9 cellular contexts compared by ENCODE assay signal in the genomic region with DNA sequence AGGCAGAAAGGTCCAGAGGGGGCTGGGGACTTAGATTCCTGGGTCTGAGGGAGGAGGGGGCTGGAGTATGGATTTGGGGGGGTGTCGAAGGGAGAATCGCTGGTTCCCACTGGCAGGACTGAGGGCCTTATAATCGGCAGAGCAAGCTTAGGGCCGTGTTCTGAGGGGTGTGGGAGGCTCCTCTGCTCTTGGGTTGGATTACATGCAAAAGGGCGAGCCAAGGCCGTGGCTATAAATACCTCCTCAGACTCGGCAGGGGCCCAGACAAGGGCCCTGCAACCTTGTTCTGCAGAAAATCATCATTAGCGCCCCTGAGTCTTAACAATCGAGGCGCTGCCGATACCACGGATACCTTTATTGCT. TPM values are rescaled to one million over a fixed set of nuclear protein-coding genes. Genes with fewer than 3 reads are reported as not detected.
A peak's percentile ranks its signal among the peaks of the same experiment; 100 is the strongest.
DNase-seq lines count a peak whose midpoint lies in the region; ATAC-seq and TF ChIP-seq lines count a peak whose summit lies in the region.
"Had no signal": no experiment of that assay in that cellular context is flagged by ENCODE, and none has a peak within 500 bp of the region (broad histone marks: within the 10 kb centered on the region; RNA-seq: fewer than 3 reads in every experiment).

No MANE protein-coding gene starts in this region.

- H3K9ac ChIP-seq in iPS-20b (ENCODE audit: low read depth, low read length): no peak overlapping the region

- POLR2A ChIA-PET in activated CD4-positive, alpha-beta T cell treated with anti-CD3 and anti-CD28 coated beads for 36 hours (lab: Charles Lee): interaction anchor here (0.6 kb wide), 1 partner anchor 775 kb away, joined by 3 read pairs; no protein-coding TSS in a partner anchor

- H3K4me1 Mint-ChIP-seq in activated CD4-positive, alpha-beta T cell treated with anti-CD3 and anti-CD28 coated beads for 36 hours: peaks cover 10% of the 10 kb centered on the region
- peaks cover 18% of the 10 kb centered on the region for H3K4me1 Mint-ChIP-seq in activated T-helper 1 cell treated with anti-CD3 and anti-CD28 coated beads, Interleukin-12 subunit alpha, Interleukin-12 subunit beta, Interleukin-2, Interleukin-4 antibody, amounts not matched to agents 30 ng/mL and 10 ng/mL and 1 ng/mL, durations not matched to agents 14 hours and 24 hours and 36 hours (ENCODE audit: low read depth)

- peak overlapping the region; percentile 97 for H3K27ac Mint-ChIP-seq in activated CD4-positive, alpha-beta T cell treated with anti-CD3 and anti-CD28 coated beads for 36 hours
- no peak overlapping the region for H3K27ac Mint-ChIP-seq in activated T-helper 1 cell treated with anti-CD3 and anti-CD28 coated beads, Interleukin-12 subunit alpha, Interleukin-12 subunit beta, Interleukin-2, Interleukin-4 antibody, amounts not matched to agents 30 ng/mL and 10 ng/mL and 1 ng/mL, durations not matched to agents 14 hours and 24 hours and 36 hours

- no peak for DNase-seq in activated CD4-positive, alpha-beta T cell treated with anti-CD3 and anti-CD28 coated beads for 36 hours
- DNase-seq in activated CD4-positive, alpha-beta T cell treated with anti-CD3 and anti-CD28 coated beads for 1 hour: no peak
- no peak for DNase-seq in activated T-helper 1 cell treated with anti-CD3 and anti-CD28 coated beads, Interleukin-12 subunit alpha, Interleukin-12 subunit beta, Interleukin-2, Interleukin-4 antibody, amounts not matched to agents 30 ng/mL and 10 ng/mL and 1 ng/mL, durations not matched to agents 14 hours and 24 hours and 36 hours (ENCODE audit: low spot score)
- DNase-seq in thoracic aorta (ENCODE audit: low spot score): no peak
- no peak for DNase-seq in kidney tubule cell (ENCODE audit: low spot score)
- no peak for DNase-seq in foreskin keratinocyte

- H3K9me3 ChIP-seq in iPS-20b (ENCODE audit: insufficient read depth, low read depth, low read length) (no peaks in the 10 kb centered on the region), thoracic aorta (no peaks in the 10 kb centered on the region)

- no peaks in the 10 kb centered on the region for H3K27me3 ChIP-seq in iPS-20b (ENCODE audit: insufficient read depth, low read length)
- no peaks in the 10 kb centered on the region for H3K27me3 ChIP-seq in thoracic aorta (replicated peaks; ENCODE audit: insufficient read depth)
- no peaks in the 10 kb centered on the region for H3K27me3 ChIP-seq in foreskin keratinocyte

- peaks cover 3% of the 10 kb centered on the region for H3K36me3 Mint-ChIP-seq in activated CD4-positive, alpha-beta T cell treated with anti-CD3 and anti-CD28 coated beads for 36 hours (ENCODE audit: low read depth)
- H3K36me3 Mint-ChIP-seq in activated T-helper 1 cell treated with anti-CD3 and anti-CD28 coated beads, Interleukin-12 subunit alpha, Interleukin-12 subunit beta, Interleukin-2, Interleukin-4 antibody, amounts not matched to agents 30 ng/mL and 10 ng/mL and 1 ng/mL, durations not matched to agents 14 hours and 24 hours and 36 hours (ENCODE audit: low read depth): peaks cover 5% of the 10 kb centered on the region

- H3K27me3 Mint-ChIP-seq in activated CD4-positive, alpha-beta T cell treated with anti-CD3 and anti-CD28 coated beads for 36 hours: no peaks in the 10 kb centered on the region
- H3K27me3 Mint-ChIP-seq in activated T-helper 1 cell treated with anti-CD3 and anti-CD28 coated beads, Interleukin-12 subunit alpha, Interleukin-12 subunit beta, Interleukin-2, Interleukin-4 antibody, amounts not matched to agents 30 ng/mL and 10 ng/mL and 1 ng/mL, durations not matched to agents 14 hours and 24 hours and 36 hours (ENCODE audit: insufficient read depth): no peaks in the 10 kb centered on the region

- no peak for TF ChIP-seq CTCF in thoracic aorta (IDR thresholded peaks at IDR 0.05)
- TF ChIP-seq CTCF in foreskin keratinocyte (conservative IDR thresholded peaks at IDR 0.05): no peak

- ATAC-seq in activated CD4-positive, alpha-beta T cell treated with anti-CD3 and anti-CD28 coated beads for 36 hours: peak; percentile 14
- ATAC-seq in thoracic aorta (ENCODE audit: insufficient number of reproducible peaks, low FRiP score, low read depth): no peak
- ATAC-seq in HG02970 (IDR thresholded peaks at IDR 0.05; ENCODE audit: low FRiP score, unreplicated experiment): no peak
- no peak for ATAC-seq in foreskin keratinocyte

- H3K4me3 Mint-ChIP-seq in activated CD4-positive, alpha-beta T cell treated with anti-CD3 and anti-CD28 coated beads for 36 hours: peak overlapping the region; percentile 80
- peak overlapping the region; percentile 92 for H3K4me3 Mint-ChIP-seq in activated T-helper 1 cell treated with anti-CD3 and anti-CD28 coated beads, Interleukin-12 subunit alpha, Interleukin-12 subunit beta, Interleukin-2, Interleukin-4 antibody, amounts not matched to agents 30 ng/mL and 10 ng/mL and 1 ng/mL, durations not matched to agents 14 hours and 24 hours and 36 hours

- no peak overlapping the region for H3K27ac ChIP-seq in iPS-20b (ENCODE audit: low read length)
- H3K27ac ChIP-seq in thoracic aorta: peak overlapping the region in 1 of 2 donors; percentile 82
- no peak overlapping the region for H3K27ac ChIP-seq in foreskin keratinocyte

- H3K4me3 ChIP-seq in iPS-20b (ENCODE audit: low read length) (peak overlapping the region; percentile 72; the same call in 1 of the 2 replicates), thoracic aorta (peak overlapping the region; percentile 73)

- intact Hi-C loops in activated CD4-positive, alpha-beta T cell treated with anti-CD3 and anti-CD28 coated beads for 36 hours (cut with DNase I, micrococcal nuclease): loop anchor here (1.0 to 5.0 kb wide), 6 partner anchors 19 to 922 kb away; a partner anchor contains a TSS
- intact Hi-C loops in activated T-helper 1 cell treated with anti-CD3 and anti-CD28 coated beads, Interleukin-12 subunit alpha, Interleukin-12 subunit beta, Interleukin-2, Interleukin-4 antibody, amounts not matched to agents 30 ng/mL and 10 ng/mL and 1 ng/mL, durations not matched to agents 14 hours and 24 hours and 36 hours (cut with micrococcal nuclease): loop anchor here (2.0 to 10.0 kb wide), 4 partner anchors 75 to 1675 kb away; a partner anchor contains a TSS

- H3K9me3 Mint-ChIP-seq in activated CD4-positive, alpha-beta T cell treated with anti-CD3 and anti-CD28 coated beads for 36 hours (ENCODE audit: low read depth): peaks cover 3% of the 10 kb centered on the region
- H3K9me3 Mint-ChIP-seq in activated T-helper 1 cell treated with anti-CD3 and anti-CD28 coated beads, Interleukin-12 subunit alpha, Interleukin-12 subunit beta, Interleukin-2, Interleukin-4 antibody, amounts not matched to agents 30 ng/mL and 10 ng/mL and 1 ng/mL, durations not matched to agents 14 hours and 24 hours and 36 hours: peaks cover 6% of the 10 kb centered on the region

- CTCF ChIA-PET in activated CD4-positive, alpha-beta T cell treated with anti-CD3 and anti-CD28 coated beads for 36 hours (lab: Charles Lee): interaction anchor here (0.9 to 1.5 kb wide), 2 partner anchors 19 to 20 kb away, joined by 3 to 12 read pairs; a partner anchor contains a TSS

- H3K4me1 ChIP-seq in iPS-20b (ENCODE audit: insufficient read depth, low read length) (peaks cover 16% of the 10 kb centered on the region; the same call in 1 of the 2 replicates), thoracic aorta (ENCODE audit: control insufficient read depth in 1 of 2, low read depth in 2 of 2) (peaks cover 4 to 49% of the 10 kb centered on the region in 2 donors), foreskin keratinocyte (peaks cover 4% of the 10 kb centered on the region)

- H3K36me3 ChIP-seq in iPS-20b (ENCODE audit: insufficient read depth, low read depth, low read length) (no peaks in the 10 kb centered on the region), thoracic aorta (no peaks in the 10 kb centered on the region)

RNA-seq across cellular contexts. Expression of a gene that starts 0.7 kb away (rescaled TPM):
- under 1 TPM; 0.69 to 0.70 TPM for total RNA-seq in activated CD4-positive, alpha-beta T cell treated with anti-CD3 and anti-CD28 coated beads for 36 hours
- total RNA-seq in activated T-helper 1 cell treated with anti-CD3 and anti-CD28 coated beads, Interleukin-12 subunit alpha, Interleukin-12 subunit beta, Interleukin-2, Interleukin-4 antibody, amounts not matched to agents 30 ng/mL and 10 ng/mL and 1 ng/mL, durations not matched to agents 14 hours and 24 hours and 36 hours: 1.4 and 1.7 TPM in 2 replicates
- total RNA-seq in thoracic aorta: not detected
- 1.5 and 2.1 TPM in 2 replicates for total RNA-seq in foreskin keratinocyte
- 2.6 and 3.8 TPM in 2 replicates for polyA plus RNA-seq in foreskin keratinocyte

RNA-seq across cellular contexts. Expression of a gene that starts 20.2 kb away (rescaled TPM):
- under 1 TPM; 0.67 to 0.73 TPM for total RNA-seq in activated CD4-positive, alpha-beta T cell treated with anti-CD3 and anti-CD28 coated beads for 36 hours
- total RNA-seq in activated T-helper 1 cell treated with anti-CD3 and anti-CD28 coated beads, Interleukin-12 subunit alpha, Interleukin-12 subunit beta, Interleukin-2, Interleukin-4 antibody, amounts not matched to agents 30 ng/mL and 10 ng/mL and 1 ng/mL, durations not matched to agents 14 hours and 24 hours and 36 hours: 0.44 and 0.88 TPM in 2 replicates
- total RNA-seq in thoracic aorta (10 to 100 TPM; 11.6 to 12.3 TPM), foreskin keratinocyte (11.3 and 12.6 TPM in 2 replicates)
- polyA plus RNA-seq in foreskin keratinocyte: 16.0 and 18.4 TPM in 2 replicates

RNA-seq across cellular contexts. Expression of a gene that starts 24.5 kb away (rescaled TPM):
- total RNA-seq in activated CD4-positive, alpha-beta T cell treated with anti-CD3 and anti-CD28 coated beads for 36 hours: not detected
- not detected in 2 replicates for total RNA-seq in activated T-helper 1 cell treated with anti-CD3 and anti-CD28 coated beads, Interleukin-12 subunit alpha, Interleukin-12 subunit beta, Interleukin-2, Interleukin-4 antibody, amounts not matched to agents 30 ng/mL and 10 ng/mL and 1 ng/mL, durations not matched to agents 14 hours and 24 hours and 36 hours
- 1 to 10 TPM in 1 of 2 donors, not detected in 1; 2.3 TPM for total RNA-seq in thoracic aorta
- total RNA-seq in foreskin keratinocyte: 3.6 and 3.7 TPM in 2 replicates
- 1.4 and 2.4 TPM in 2 replicates for polyA plus RNA-seq in foreskin keratinocyte
- total RNA-seq: dermis microvascular lymphatic vessel endothelial cell had no signal

RNA-seq across cellular contexts. Expression of a gene that starts 26.5 kb away (rescaled TPM):
- not detected for total RNA-seq in activated CD4-positive, alpha-beta T cell treated with anti-CD3 and anti-CD28 coated beads for 36 hours
- total RNA-seq in activated T-helper 1 cell treated with anti-CD3 and anti-CD28 coated beads, Interleukin-12 subunit alpha, Interleukin-12 subunit beta, Interleukin-2, Interleukin-4 antibody, amounts not matched to agents 30 ng/mL and 10 ng/mL and 1 ng/mL, durations not matched to agents 14 hours and 24 hours and 36 hours: 0.37 TPM in 1 of 2 replicates, not detected in the other
- not detected for total RNA-seq in thoracic aorta
- 0.28 and 0.58 TPM in 2 replicates for total RNA-seq in foreskin keratinocyte
- polyA plus RNA-seq in foreskin keratinocyte: 0.07 and 0.18 TPM in 2 replicates

RNA-seq across cellular contexts. Expression of a gene that starts 32.2 kb away (rescaled TPM):
- total RNA-seq in activated CD4-positive, alpha-beta T cell treated with anti-CD3 and anti-CD28 coated beads for 36 hours: under 1 TPM; 0.23 to 0.32 TPM
- 0.54 and 0.57 TPM in 2 replicates for total RNA-seq in activated T-helper 1 cell treated with anti-CD3 and anti-CD28 coated beads, Interleukin-12 subunit alpha, Interleukin-12 subunit beta, Interleukin-2, Interleukin-4 antibody, amounts not matched to agents 30 ng/mL and 10 ng/mL and 1 ng/mL, durations not matched to agents 14 hours and 24 hours and 36 hours
- under 1 TPM; 0.27 to 0.99 TPM for total RNA-seq in thoracic aorta
- total RNA-seq in foreskin keratinocyte: 8.0 and 8.2 TPM in 2 replicates
- polyA plus RNA-seq in foreskin keratinocyte: 3.9 and 4.0 TPM in 2 replicates
